ENCODE assay signal across 10 cellular contexts in genomic region chrX:120085553-120086185, GRCh38. TPM values are rescaled to one million over a fixed set of nuclear protein-coding genes. Genes with fewer than 3 reads are reported as not detected.
"Had no signal": no experiment of that assay in that cellular context is flagged by ENCODE, and none has a peak within 500 bp of the region (broad histone marks: within the 10 kb centered on the region; RNA-seq: fewer than 3 reads in every experiment).

No MANE protein-coding gene starts in this region.

RNA-seq across cellular contexts. Expression of gene RHOXF2B, which starts 8.2 kb away (rescaled TPM):
- total RNA-seq: ascending aorta; breast epithelium; esophagus mucosa; heart right ventricle; posterior vena cava; subcutaneous adipose tissue; T-helper 1 cell treated with Interleukin-12 subunit alpha and Interleukin-12 subunit beta and Interleukin-4 antibody, amounts not matched to agents 30 ng/mL and 1 ng/mL, for 36 hours had no signal
- polyA plus RNA-seq: adipose tissue, heart right ventricle, lung had no signal

RNA-seq across cellular contexts. Expression of gene RHOXF1, which starts 30.0 kb away (rescaled TPM):
- total RNA-seq: ascending aorta, esophagus mucosa, lung, posterior vena cava, thyroid gland had no signal
